Comparison of ENCODE assay signal across 9 cellular contexts in genomic region chr10:44932338-44933116, GRCh38. TPM values are rescaled to one million over a fixed set of nuclear protein-coding genes. Genes with fewer than 3 reads are reported as not detected.
DNase-seq lines count a peak whose midpoint lies in the region; ATAC-seq and TF ChIP-seq lines count a peak whose summit lies in the region.
"Had no signal": no experiment of that assay in that cellular context is flagged by ENCODE, and none has a peak within 500 bp of the region (broad histone marks: within the 10 kb centered on the region; RNA-seq: fewer than 3 reads in every experiment).

No MANE protein-coding gene starts in this region.

- H3K9ac ChIP-seq in OCI-LY3 (ENCODE audit: low read length): no peak overlapping the region
- no peak overlapping the region for H3K9ac ChIP-seq in fibroblast of lung (ENCODE audit: insufficient read depth, low read length)

- no peaks in the 10 kb centered on the region for H3K9me3 Mint-ChIP-seq in nephron

- no peaks in the 10 kb centered on the region for H3K36me3 ChIP-seq in OCI-LY3 (replicated peaks; ENCODE audit: low read depth, low read length)
- no peaks in the 10 kb centered on the region for H3K36me3 ChIP-seq in fibroblast of lung (ENCODE audit: control insufficient read depth, insufficient read depth, low read length)

- H3K4me3 Mint-ChIP-seq in nephron: no peak overlapping the region

- DNase-seq in D341Med (ENCODE audit: low spot score) (peak; percentile 84), fibroblast of lung (ENCODE audit: low read depth in 2 of 2) (peak; percentile 68 to 79)
- DNase-seq in activated T-cell treated with anti-CD3 and anti-CD28 coated beads, Interleukin-2, amount 50 U/mL, for 1 hour: peak; percentile 80
- DNase-seq in stimulated activated naive CD4-positive, alpha-beta T cell treated with Interleukin-2 at 50 U/mL for 16 hours (lab: John Stamatoyannopoulos, UW): peak; percentile 63

- H3K4me3 ChIP-seq in OCI-LY3 (ENCODE audit: low read length) (no peak overlapping the region), fibroblast of lung (replicated peaks in 1 of 4; ENCODE audit: control extremely low read depth in 1 of 4, insufficient read depth in 1 of 4, low read depth in 3 of 4, low read length in 4 of 4) (no peak overlapping the region)

- H3K9me3 ChIP-seq in OCI-LY3 (ENCODE audit: insufficient read depth, low read length) (no peaks in the 10 kb centered on the region), fibroblast of lung (ENCODE audit: control insufficient read depth, insufficient read depth, low read depth, low read length) (no peaks in the 10 kb centered on the region)

- H3K27me3 Mint-ChIP-seq in nephron (ENCODE audit: low read depth): peaks cover 6% of the 10 kb centered on the region

- H3K79me2 ChIP-seq in OCI-LY3 (ENCODE audit: low read length): no peaks in the 10 kb centered on the region
- no peaks in the 10 kb centered on the region for H3K79me2 ChIP-seq in fibroblast of lung (ENCODE audit: control insufficient read depth, insufficient read depth, low read length)

- H3K27ac ChIP-seq in OCI-LY3 (ENCODE audit: low read length) (no peak overlapping the region), fibroblast of lung (ENCODE audit: insufficient read depth, low read length) (no peak overlapping the region)

- peak; percentile 80 for TF ChIP-seq CTCF in OCI-LY3 (IDR thresholded peaks at IDR 0.05; ENCODE audit: low read depth, low read length)
- TF ChIP-seq CTCF in fibroblast of lung (conservative IDR thresholded peaks at IDR 0.05 in 1 of 2, IDR thresholded peaks at IDR 0.05 in 1 of 2; ENCODE audit: low read depth in 1 of 2, low read length in 2 of 2): peak; percentile 98 to 99
- peak; percentile 87 to 95 (median 89) for TF ChIP-seq CTCF in nephron (IDR thresholded peaks at IDR 0.05; ENCODE audit: unreplicated experiment in 3 of 3)

- peaks cover 8% of the 10 kb centered on the region for H3K36me3 Mint-ChIP-seq in nephron (ENCODE audit: low read depth)

- peaks cover 14% of the 10 kb centered on the region for H3K4me1 ChIP-seq in OCI-LY3 (ENCODE audit: low read length)
- no peaks in the 10 kb centered on the region for H3K4me1 ChIP-seq in fibroblast of lung (ENCODE audit: control insufficient read depth, extremely low read depth, insufficient read depth, low read length)

- H3K27me3 ChIP-seq in OCI-LY3 (ENCODE audit: low read depth, low read length) (no peaks in the 10 kb centered on the region), fibroblast of lung (ENCODE audit: control insufficient read depth, insufficient read depth, low read length) (no peaks in the 10 kb centered on the region)

- H3K27ac Mint-ChIP-seq in nephron: no peak overlapping the region

- H4K20me1 ChIP-seq in OCI-LY3 (ENCODE audit: insufficient read depth, low read length) (no peaks in the 10 kb centered on the region), fibroblast of lung (ENCODE audit: control insufficient read depth, extremely low read depth, insufficient read depth, low read length) (no peaks in the 10 kb centered on the region)

- ATAC-seq in GM19452 (IDR thresholded peaks at IDR 0.05; ENCODE audit: unreplicated experiment) (peak; percentile 98), HG03460 (IDR thresholded peaks at IDR 0.05; ENCODE audit: unreplicated experiment) (peak; percentile 97)

- no peak overlapping the region for H2AFZ ChIP-seq in OCI-LY3 (ENCODE audit: low read depth, low read length)
- H2AFZ ChIP-seq in fibroblast of lung (ENCODE audit: low read length): peak overlapping the region; percentile 60

- H3K4me1 Mint-ChIP-seq in nephron: peaks cover 26% of the 10 kb centered on the region

- no peak overlapping the region for H3K4me2 ChIP-seq in OCI-LY3 (ENCODE audit: low read length)
- no peak overlapping the region for H3K4me2 ChIP-seq in fibroblast of lung (ENCODE audit: extremely low read depth, insufficient read depth, low read length)

RNA-seq across cellular contexts. Expression of gene TMEM72, which starts 21.4 kb away (rescaled TPM):
- total RNA-seq in fibroblast of lung: not detected in 2 replicates
- polyA plus RNA-seq in fibroblast of lung: not detected in 2 replicates
- not detected in 2 replicates for polyA plus RNA-seq in fibroblast of lung (2012)
- not detected in 2 replicates for polyA minus RNA-seq in fibroblast of lung (ENCODE audit: low replicate concordance)
- polyA plus RNA-seq: esophagus had no signal

RNA-seq across cellular contexts. Expression of gene RASSF4, which starts 27.1 kb away (rescaled TPM):
- 5.4 and 11.4 TPM in 2 replicates for total RNA-seq in fibroblast of lung
- polyA plus RNA-seq in fibroblast of lung: 2.5 and 6.4 TPM in 2 replicates
- 3.5 and 8.7 TPM in 2 replicates for polyA plus RNA-seq in fibroblast of lung (2012)
- 3.7 and 8.6 TPM in 2 replicates for polyA minus RNA-seq in fibroblast of lung (ENCODE audit: low replicate concordance)

RNA-seq across cellular contexts. Expression of gene DEPP1, which starts 46.1 kb away (rescaled TPM):
- total RNA-seq in fibroblast of lung: 97.3 and 120 TPM in 2 replicates
- polyA plus RNA-seq in fibroblast of lung: 18.7 and 30.3 TPM in 2 replicates
- 20.9 and 34.2 TPM in 2 replicates for polyA plus RNA-seq in fibroblast of lung (2012)
- 58.2 and 85.1 TPM in 2 replicates for polyA minus RNA-seq in fibroblast of lung (ENCODE audit: low replicate concordance)
